ENCODE assay signal across 17 cellular contexts in genomic region chr2:144084114-144084661, GRCh38.
A peak's percentile ranks its signal among the peaks of the same experiment; 100 is the strongest.
DNase-seq lines count a peak whose midpoint lies in the region; ATAC-seq lines count a peak whose summit lies in the region.
"Had no signal": no experiment of that assay in that cellular context is flagged by ENCODE, and none has a peak within 500 bp of the region (broad histone marks: within the 10 kb centered on the region; RNA-seq: fewer than 3 reads in every experiment).

No MANE protein-coding gene starts in this region.

- no peak for ATAC-seq in GM21447 (IDR thresholded peaks at IDR 0.05; ENCODE audit: unreplicated experiment)
- ATAC-seq: GM12878 had no signal

- DNase-seq in A172 (ENCODE audit: low spot score) (peak; percentile 91), HS-5 (ENCODE audit: low read depth) (peak; percentile 92), astrocyte of the hippocampus (ENCODE audit: low read depth, low spot score) (peak; percentile 70), foreskin melanocyte (peak; percentile 64)
- DNase-seq in effector CD8-positive, alpha-beta T cell (lab: John Stamatoyannopoulos, UW): no peak
- no peak for DNase-seq in activated CD4-positive, alpha-beta T cell treated with anti-CD3 and anti-CD28 coated beads for 4 hours
- no peak for DNase-seq in activated CD4-positive, alpha-beta T cell treated with anti-CD3 and anti-CD28 coated beads, Interleukin-2, amount 50 U/mL, for 4 hours
- DNase-seq: 8988T; activated CD8-positive, alpha-beta memory T cell treated with anti-CD3 and anti-CD28 coated beads, Interleukin-2, amount 50 U/mL, for 4 hours; GOT3; NCI-H1092; NCI-H526; nucleus accumbens; Right ventricle myocardium superior; stimulated activated CD4-positive, alpha-beta T cell treated with anti-CD3 and anti-CD28 coated beads, Interleukin-12 subunit alpha, Interleukin-12 subunit beta, amount 100 ng/mL, for 4 hours had no signal

Comparison
In these comparisons a context has a peak if more than half of its experiments do, and no peak if none do; other contexts are left out.
1. DNase-seq: peak in A172 (single experiment), HS-5 (single experiment), astrocyte of the hippocampus (single experiment) and foreskin melanocyte (single experiment); none in effector CD8-positive, alpha-beta T cell (single experiment), activated CD4-positive, alpha-beta T cell treated with anti-CD3 and anti-CD28 coated beads for 4 hours (0 of 2) and activated CD4-positive, alpha-beta T cell treated with anti-CD3 and anti-CD28 coated beads, Interleukin-2, amount 50 U/mL, for 4 hours (0 of 2).